ENCODE assay signal across 11 cellular contexts in the genomic region with DNA sequence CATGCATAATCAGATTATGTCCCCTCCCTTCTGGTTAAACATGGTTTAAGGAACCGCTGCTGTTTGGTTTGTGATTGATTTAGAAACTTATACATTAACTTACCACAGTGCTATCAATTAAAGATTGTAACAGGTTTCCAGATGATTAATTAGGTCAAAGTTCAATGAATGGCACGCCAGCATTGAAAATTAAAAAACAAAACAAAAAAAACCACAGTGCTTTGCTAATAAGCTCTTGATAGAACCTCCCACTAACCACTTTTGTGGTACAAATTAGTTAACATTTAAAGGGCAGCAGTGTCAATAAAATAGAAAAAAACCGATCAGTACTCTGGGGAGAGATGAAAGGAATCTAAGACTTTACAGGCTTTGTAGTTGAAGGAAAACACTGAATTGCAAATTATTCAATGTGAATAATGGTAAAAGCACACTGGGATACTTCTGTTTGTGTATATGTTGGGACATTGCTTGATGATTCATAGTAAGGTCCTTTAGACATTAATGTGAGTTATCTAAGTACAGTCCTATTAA. TPM values are rescaled to one million over a fixed set of nuclear protein-coding genes. Genes with fewer than 3 reads are reported as not detected.
DNase-seq lines count a peak whose midpoint lies in the region; ATAC-seq lines count a peak whose summit lies in the region.
"Had no signal": no experiment of that assay in that cellular context is flagged by ENCODE, and none has a peak within 500 bp of the region (broad histone marks: within the 10 kb centered on the region; RNA-seq: fewer than 3 reads in every experiment).

No MANE protein-coding gene starts in this region.

- H3K4me1 Mint-ChIP-seq in CD4-positive, CD25-positive, alpha-beta regulatory T cell, result peaks cover 4 to 27% (median 12%) of the 10 kb centered on the region in 4 donors

- peaks cover 13% of the 10 kb centered on the region for H3K36me3 ChIP-seq in CD4-positive, CD25-positive, alpha-beta regulatory T cell (ENCODE audit: control insufficient read depth, insufficient read depth, low read length)

- no peaks in the 10 kb centered on the region for H3K9me3 ChIP-seq in CD4-positive, CD25-positive, alpha-beta regulatory T cell (ENCODE audit: control insufficient read depth in 2 of 2, low read length in 2 of 2)

- H3K4me1 ChIP-seq in CD4-positive, CD25-positive, alpha-beta regulatory T cell (ENCODE audit: control insufficient read depth, insufficient read depth, low read length, poor library complexity, severe bottlenecking), result no peaks in the 10 kb centered on the region

- peak in 2 of 3 donors; percentile 40 to 51 for DNase-seq in CD4-positive, CD25-positive, alpha-beta regulatory T cell
- DNase-seq in NCI-H2227 treated with DMSO at 0.1 percent for 48 hours (lab: John Stamatoyannopoulos, UW) (no peak), GDM1 (lab: John Stamatoyannopoulos, UW) (no peak)
- DNase-seq: activated gamma-delta T cell, left cardiac atrium, MM.1S had no signal

- peak overlapping the region in 3 of 4 donors; percentile 1 to 13 (median 6) for H3K4me3 Mint-ChIP-seq in CD4-positive, CD25-positive, alpha-beta regulatory T cell

- H3K36me3 Mint-ChIP-seq in CD4-positive, CD25-positive, alpha-beta regulatory T cell, result peaks cover 16% of the 10 kb centered on the region

- no peaks in the 10 kb centered on the region for H3K27me3 ChIP-seq in CD4-positive, CD25-positive, alpha-beta regulatory T cell (ENCODE audit: control insufficient read depth, insufficient read depth, low read length)

- H3K27ac ChIP-seq in CD4-positive, CD25-positive, alpha-beta regulatory T cell (ENCODE audit: insufficient read depth, low read length, poor library complexity, severe bottlenecking), result peak overlapping the region; percentile 24

- no peak overlapping the region for H3K4me3 ChIP-seq in CD4-positive, CD25-positive, alpha-beta regulatory T cell (ENCODE audit: low read depth, low read length)

- peak; percentile 44 to 52 for ATAC-seq in CD4-positive, CD25-positive, alpha-beta regulatory T cell (ENCODE audit: low read depth in 2 of 2)
- ATAC-seq in GM19372 (IDR thresholded peaks at IDR 0.05; ENCODE audit: low read depth, unreplicated experiment) (peak; percentile 50), HG03460 (IDR thresholded peaks at IDR 0.05; ENCODE audit: unreplicated experiment) (peak; percentile 63), esophagus mucosa (peak; percentile 57), HG02852 (IDR thresholded peaks at IDR 0.05; ENCODE audit: unreplicated experiment) (no peak), HG03045 (IDR thresholded peaks at IDR 0.05; ENCODE audit: unreplicated experiment) (no peak)
- ATAC-seq: left cardiac atrium had no signal

- H3K27ac Mint-ChIP-seq in CD4-positive, CD25-positive, alpha-beta regulatory T cell, result peak overlapping the region in 2 of 3 donors; percentile 22 to 57

- no peaks in the 10 kb centered on the region for H3K27me3 Mint-ChIP-seq in CD4-positive, CD25-positive, alpha-beta regulatory T cell

- no peaks in the 10 kb centered on the region for H3K9me3 Mint-ChIP-seq in CD4-positive, CD25-positive, alpha-beta regulatory T cell

RNA-seq across cellular contexts. Expression of gene C3orf38, which starts 7.6 kb away (rescaled TPM):
- 46.9 TPM for total RNA-seq in CD4-positive, CD25-positive, alpha-beta regulatory T cell
- 10 to 100 TPM; 20.0 to 25.4 (median 23.5) TPM for polyA plus RNA-seq in CD4-positive, CD25-positive, alpha-beta regulatory T cell
- 15.1 TPM for total RNA-seq in esophagus mucosa

Comparison
In these comparisons a context has a peak if more than half of its experiments do, and no peak if none do; other contexts are left out.
1. ATAC-seq: peak in CD4-positive, CD25-positive, alpha-beta regulatory T cell (2 of 2), GM19372 (single experiment), HG03460 (single experiment) and esophagus mucosa (single experiment); none in HG02852 (single experiment) and HG03045 (single experiment).
2. DNase-seq: peak in CD4-positive, CD25-positive, alpha-beta regulatory T cell (2 of 3); none in NCI-H2227 treated with DMSO at 0.1 percent for 48 hours (single experiment) and GDM1 (single experiment).